Comparison of ENCODE assay signal across 8 cellular contexts in the genomic region with DNA sequence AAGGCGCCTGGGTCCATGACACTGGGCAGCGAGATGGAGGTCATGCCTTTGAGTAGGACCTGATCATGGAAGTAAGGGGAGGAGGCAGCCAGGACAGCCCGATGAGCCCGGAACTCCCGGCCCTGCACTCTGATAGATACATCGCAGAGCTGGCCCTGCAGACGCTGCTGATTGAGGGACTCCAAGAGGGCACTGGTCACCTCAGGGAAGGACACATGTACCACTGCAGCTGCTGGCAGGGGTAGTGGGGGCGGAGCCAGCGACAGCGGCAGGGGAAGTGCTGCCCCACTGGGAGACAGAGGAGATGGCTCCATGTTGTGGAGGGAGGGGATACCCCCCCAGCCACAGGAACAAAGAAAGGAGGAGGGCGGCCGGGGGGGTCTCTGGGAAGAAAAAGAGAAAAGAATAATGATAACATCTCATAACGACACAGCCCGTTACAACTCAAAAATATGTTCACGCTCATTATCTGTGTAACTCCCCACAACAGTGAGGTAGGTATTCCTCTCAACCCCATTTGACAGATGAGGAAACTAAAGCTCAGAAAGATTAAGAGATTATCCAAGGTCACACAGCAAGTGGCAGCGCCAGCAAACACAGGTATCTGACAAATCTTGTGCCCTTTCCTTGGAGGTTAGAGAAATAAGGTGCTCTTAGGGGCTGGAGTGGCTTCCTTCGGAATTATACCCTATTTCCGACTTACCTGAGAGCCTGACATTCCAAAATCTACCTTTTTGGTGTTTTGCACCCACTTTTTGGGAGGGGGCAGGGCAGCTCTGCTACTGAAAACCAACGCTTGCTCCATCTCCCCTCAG. TPM values are rescaled to one million over a fixed set of nuclear protein-coding genes. Genes with fewer than 3 reads are reported as not detected.
DNase-seq lines count a peak whose midpoint lies in the region; ATAC-seq, FAIRE-seq and TF ChIP-seq lines count a peak whose summit lies in the region.

No MANE protein-coding gene starts in this region.

- WGBS in thyroid gland, 2 donors, result 74% methylated on average over 17 of the region's 19 CpGs

- H3K36me3 ChIP-seq in thyroid gland, result peaks cover 19 to 26% of the 10 kb centered on the region in 2 donors

- peaks cover 27 to 59% of the 10 kb centered on the region in 2 donors for H3K4me1 ChIP-seq in thyroid gland

- peak overlapping the region in 1 of 3 donors; percentile 38 for H3K4me3 ChIP-seq in thyroid gland (replicated peaks in 1 of 3)

- DNase-seq in activated CD8-positive, alpha-beta memory T cell treated with anti-CD3 and anti-CD28 coated beads, Interleukin-2, amount 10 ng/mL, durations not matched to agents 7 days and 5 days, result peak; percentile 50
- DNase-seq in activated CD8-positive, alpha-beta memory T cell treated with anti-CD3 and anti-CD28 coated beads, Interleukin-2, amount 50 U/mL, for 4 hours, result no peak
- DNase-seq in thyroid gland (no peak), urothelium cell line (ENCODE audit: low spot score) (no peak), NCI-H510A treated with DMSO at 0.1 percent for 48 hours (lab: John Stamatoyannopoulos, UW) (no peak), GM19239 (ENCODE audit: insufficient read length, low spot score) (no peak)

- TF ChIP-seq CTCF in thyroid gland (IDR thresholded peaks at IDR 0.05), result no peak

- intact Hi-C loops in thyroid gland (cut with DNase I), result no loop called here

- peaks cover 44% of the 10 kb centered on the region for H3K36me3 Mint-ChIP-seq in activated CD8-positive, alpha-beta memory T cell treated with anti-CD3 and anti-CD28 coated beads, Interleukin-2, amount 10 ng/mL, durations not matched to agents 7 days and 5 days

- H3K4me1 Mint-ChIP-seq in activated CD8-positive, alpha-beta memory T cell treated with anti-CD3 and anti-CD28 coated beads, Interleukin-2, amount 10 ng/mL, durations not matched to agents 7 days and 5 days, result peaks cover 77% of the 10 kb centered on the region

- TF ChIP-seq POLR2A in thyroid gland (IDR thresholded peaks at IDR 0.05), result no peak

- peak overlapping the region; percentile 70 for H3K27ac Mint-ChIP-seq in activated CD8-positive, alpha-beta memory T cell treated with anti-CD3 and anti-CD28 coated beads, Interleukin-2, amount 10 ng/mL, durations not matched to agents 7 days and 5 days

- no peaks in the 10 kb centered on the region for H3K27me3 Mint-ChIP-seq in activated CD8-positive, alpha-beta memory T cell treated with anti-CD3 and anti-CD28 coated beads, Interleukin-2, amount 10 ng/mL, durations not matched to agents 7 days and 5 days

- H3K27ac ChIP-seq in angular gyrus (ENCODE audit: low read depth, low read length) (peak overlapping the region; percentile 31), layer of hippocampus (ENCODE audit: low read depth, low read length) (peak overlapping the region; percentile 68), thyroid gland (peak overlapping the region; percentile 83 to 87 (median 85))

- no peak for FAIRE-seq in urothelium cell line (lab: Jason Lieb, UNC)
- FAIRE-seq in GM19239 (lab: Jason Lieb, UNC), result no peak

- CTCF ChIA-PET in activated CD8-positive, alpha-beta memory T cell treated with anti-CD3 and anti-CD28 coated beads, Interleukin-2, amount 10 ng/mL, durations not matched to agents 7 days and 5 days (lab: Charles Lee), result interaction anchor here (0.6 to 3.5 kb wide), 7 partner anchors 15 to 1108 kb away, joined by 3 to 21 read pairs (median 7); a partner anchor contains a TSS

- no peak for ATAC-seq in activated CD8-positive, alpha-beta memory T cell treated with anti-CD3 and anti-CD28 coated beads, Interleukin-2, amount 10 ng/mL, durations not matched to agents 7 days and 5 days

- H3K4me3 Mint-ChIP-seq in activated CD8-positive, alpha-beta memory T cell treated with anti-CD3 and anti-CD28 coated beads, Interleukin-2, amount 10 ng/mL, durations not matched to agents 7 days and 5 days, result peak overlapping the region; percentile 90

- H3K27me3 ChIP-seq in layer of hippocampus (ENCODE audit: control insufficient read depth, insufficient read depth, low read length) (no peaks in the 10 kb centered on the region), thyroid gland (no peaks in the 10 kb centered on the region)

- no peaks in the 10 kb centered on the region for H3K9me3 ChIP-seq in thyroid gland

- H3K9me3 Mint-ChIP-seq in activated CD8-positive, alpha-beta memory T cell treated with anti-CD3 and anti-CD28 coated beads, Interleukin-2, amount 10 ng/mL, durations not matched to agents 7 days and 5 days (ENCODE audit: low read depth), result no peaks in the 10 kb centered on the region

RNA-seq across cellular contexts. Expression of a gene that starts 0.7 kb away (rescaled TPM):
- 10 to 100 TPM; 10.6 to 11.8 TPM for total RNA-seq in activated CD8-positive, alpha-beta memory T cell treated with anti-CD3 and anti-CD28 coated beads, Interleukin-2, amount 10 ng/mL, durations not matched to agents 7 days and 5 days
- total RNA-seq in thyroid gland, result 10 to 100 TPM; 17.9 to 30.3 (median 26.3) TPM

RNA-seq across cellular contexts. Expression of a gene that starts 2.9 kb away (rescaled TPM):
- total RNA-seq in activated CD8-positive, alpha-beta memory T cell treated with anti-CD3 and anti-CD28 coated beads, Interleukin-2, amount 10 ng/mL, durations not matched to agents 7 days and 5 days, result 100 to 1,000 TPM; 207 to 235 TPM
- 100 to 1,000 TPM in 3 of 4 donors, 10 to 100 TPM in 1; 86.4 to 151 (median 132) TPM for total RNA-seq in thyroid gland

RNA-seq across cellular contexts. Expression of a gene that starts 5.9 kb away (rescaled TPM):
- total RNA-seq in activated CD8-positive, alpha-beta memory T cell treated with anti-CD3 and anti-CD28 coated beads, Interleukin-2, amount 10 ng/mL, durations not matched to agents 7 days and 5 days, result 100 to 1,000 TPM; 102 to 107 TPM
- total RNA-seq in thyroid gland, result 10 to 100 TPM; 33.7 to 53.2 (median 38.9) TPM

RNA-seq across cellular contexts. Expression of a gene that starts 18.1 kb away (rescaled TPM):
- 10 to 100 TPM; 34.7 to 49.9 TPM for total RNA-seq in activated CD8-positive, alpha-beta memory T cell treated with anti-CD3 and anti-CD28 coated beads, Interleukin-2, amount 10 ng/mL, durations not matched to agents 7 days and 5 days
- 10 to 100 TPM; 66.8 to 78.5 (median 71.3) TPM for total RNA-seq in thyroid gland

RNA-seq across cellular contexts. Expression of a gene that starts 27.4 kb away (rescaled TPM):
- 10 to 100 TPM; 67.8 to 90.3 TPM for total RNA-seq in activated CD8-positive, alpha-beta memory T cell treated with anti-CD3 and anti-CD28 coated beads, Interleukin-2, amount 10 ng/mL, durations not matched to agents 7 days and 5 days
- 10 to 100 TPM; 29.1 to 51.9 (median 35.6) TPM for total RNA-seq in thyroid gland

Comparison
In these comparisons a context has a peak if more than half of its experiments do, and no peak if none do; other contexts are left out.
1. H3K27ac ChIP-seq: peak in every context shown above with its lines; median percentile 85 in thyroid gland; 68 in layer of hippocampus; 31 in angular gyrus.